Comparison of ENCODE assay signal across 8 cellular contexts in the genomic region with DNA sequence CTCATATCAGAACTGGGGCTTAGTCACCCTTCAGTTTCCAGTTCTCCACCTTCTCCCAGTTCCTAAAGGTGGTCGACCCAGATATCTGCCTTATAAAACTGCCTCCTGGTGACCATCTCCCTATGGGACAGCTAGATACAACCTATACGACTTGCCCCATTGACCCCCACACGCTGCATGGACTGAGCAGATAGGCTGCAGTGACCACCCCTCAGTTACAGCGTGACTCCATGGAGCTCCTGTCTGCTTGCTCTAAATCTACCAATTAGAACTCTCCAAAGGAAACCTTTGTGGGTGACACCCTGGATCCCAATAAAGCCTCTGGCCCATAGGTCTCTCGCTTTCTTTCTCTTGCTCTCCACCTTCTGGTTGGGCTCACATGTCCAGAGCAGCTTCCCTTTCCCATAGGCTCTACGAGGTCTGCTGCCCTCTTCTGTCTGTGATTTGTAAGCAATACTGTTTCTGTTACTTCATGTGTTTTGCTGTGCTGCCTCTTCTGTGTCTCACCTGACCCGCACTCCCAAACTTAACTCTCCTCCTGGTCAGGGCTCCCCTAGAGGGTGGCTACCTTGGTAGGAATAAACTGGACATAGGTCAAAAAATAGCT.
DNase-seq lines count a peak whose midpoint lies in the region; ATAC-seq and TF ChIP-seq lines count a peak whose summit lies in the region.

No MANE protein-coding gene starts in this region.

- no peak overlapping the region for H4K91ac ChIP-seq in mesenchymal stem cell (ENCODE audit: low read length)

- DNase-seq in DMS 273 (lab: John Stamatoyannopoulos, UW; ENCODE audit: unreplicated experiment) (peak; percentile 45), DMS 273 treated with DMSO at 0.1 percent for 48 hours (lab: John Stamatoyannopoulos, UW) (no peak), MV-4-11 (lab: John Stamatoyannopoulos, UW) (peak; percentile 2), epithelial cell of esophagus (ENCODE audit: low read depth) (peak; percentile 80), renal cortical epithelial cell (ENCODE audit: low read depth) (peak; percentile 75), mesenchymal stem cell (no peak)
- no peak for DNase-seq in activated CD4-positive, CD25-positive, alpha-beta regulatory T cell treated with anti-CD3 and anti-CD28 coated beads, Interleukin-2, amount 50 U/mL, for 72 hours

- H2AFZ ChIP-seq in mesenchymal stem cell (ENCODE audit: low read depth, low read length), result no peak overlapping the region

- no peak overlapping the region for H3K4ac ChIP-seq in mesenchymal stem cell (ENCODE audit: low read depth in 1 of 2, low read length in 2 of 2)

- H3K4me2 ChIP-seq in mesenchymal stem cell (ENCODE audit: low read length, poor library complexity, severe bottlenecking), result no peak overlapping the region

- peak; percentile 80 for TF ChIP-seq CTCF in epithelial cell of esophagus (IDR thresholded peaks at IDR 0.05; ENCODE audit: insufficient read depth, low read depth, low read length, missing control alignments)

- H3K36me3 ChIP-seq in mesenchymal stem cell (ENCODE audit: control insufficient read depth in 1 of 2, insufficient read depth in 2 of 2, low read depth in 1 of 2, low read length in 2 of 2), result no peaks in the 10 kb centered on the region

- H3K4me3 ChIP-seq in epithelial cell of esophagus (ENCODE audit: low read length) (no peak overlapping the region), mesenchymal stem cell (ENCODE audit: insufficient read depth in 1 of 2, low read depth in 1 of 2, low read length in 2 of 2) (no peak overlapping the region)

- H3K4me1 ChIP-seq in mesenchymal stem cell (ENCODE audit: control insufficient read depth, insufficient read depth, low read depth, low read length), result no peaks in the 10 kb centered on the region

- no peaks in the 10 kb centered on the region for H3K27me3 ChIP-seq in mesenchymal stem cell (ENCODE audit: control insufficient read depth in 1 of 2, insufficient read depth in 1 of 2, low read length in 2 of 2)

- H3K18ac ChIP-seq in mesenchymal stem cell (ENCODE audit: low read depth in 1 of 2, low read length in 2 of 2), result no peak overlapping the region

- H2BK12ac ChIP-seq in mesenchymal stem cell (ENCODE audit: low read length in 2 of 2), result no peak overlapping the region

- H3K14ac ChIP-seq in mesenchymal stem cell (ENCODE audit: low read length in 2 of 2), result no peak overlapping the region

- no peak overlapping the region for H2AK5ac ChIP-seq in mesenchymal stem cell (ENCODE audit: low read length, severe bottlenecking)

- no peak for ATAC-seq in HG03159 (IDR thresholded peaks at IDR 0.05; ENCODE audit: unreplicated experiment)

- H2BK5ac ChIP-seq in mesenchymal stem cell (ENCODE audit: low read depth, low read length, poor library complexity, severe bottlenecking), result no peak overlapping the region

- H3K23ac ChIP-seq in mesenchymal stem cell (ENCODE audit: low read length in 2 of 2), result no peak overlapping the region

- H4K8ac ChIP-seq in mesenchymal stem cell (ENCODE audit: low read length), result no peak overlapping the region

- H3K79me1 ChIP-seq in mesenchymal stem cell (replicated peaks; ENCODE audit: low read length, poor library complexity, severe bottlenecking), result no peaks in the 10 kb centered on the region

- no peak overlapping the region for H2BK120ac ChIP-seq in mesenchymal stem cell (ENCODE audit: low read depth, low read length)

- H3K27ac ChIP-seq in mesenchymal stem cell (ENCODE audit: low read length, poor library complexity, severe bottlenecking), result no peak overlapping the region

- H2BK15ac ChIP-seq in mesenchymal stem cell (ENCODE audit: low read depth, poor library complexity, severe bottlenecking), result no peak overlapping the region

- WGBS in mesenchymal stem cell, result 84% methylated on average over 3 of the region's 7 CpGs

- peaks cover 11% of the 10 kb centered on the region for H3K9me3 ChIP-seq in mesenchymal stem cell (ENCODE audit: control insufficient read depth, low read length)

- H3K9ac ChIP-seq in mesenchymal stem cell (ENCODE audit: low read length), result no peak overlapping the region

Comparison
In these comparisons a context has a peak if more than half of its experiments do, and no peak if none do; other contexts are left out.
1. DNase-seq: peak in DMS 273 (single experiment), MV-4-11 (single experiment), epithelial cell of esophagus (single experiment) and renal cortical epithelial cell (single experiment); none in DMS 273 treated with DMSO at 0.1 percent for 48 hours (single experiment), mesenchymal stem cell (single experiment) and activated CD4-positive, CD25-positive, alpha-beta regulatory T cell treated with anti-CD3 and anti-CD28 coated beads, Interleukin-2, amount 50 U/mL, for 72 hours (single experiment).